8 cellular contexts compared by ENCODE assay signal in genomic region chr6:159978291-159979135, GRCh38. TPM values are rescaled to one million over a fixed set of nuclear protein-coding genes. Genes with fewer than 3 reads are reported as not detected.
DNase-seq lines count a peak whose midpoint lies in the region; ATAC-seq lines count a peak whose summit lies in the region.

No MANE protein-coding gene starts in this region.

- intact Hi-C loops in posterior vena cava (cut with DNase I), result loop anchor here (5.0 to 10.0 kb wide), 2 partner anchors 59 to 66 kb away; no protein-coding TSS in a partner anchor

- peak overlapping the region in 1 of 2 donors; percentile 16 for H3K9ac ChIP-seq in mucosa of rectum (ENCODE audit: low read depth in 1 of 2, low read length in 2 of 2)

- H3K27me3 ChIP-seq in mucosa of rectum (ENCODE audit: control insufficient read depth in 2 of 2, insufficient read depth in 2 of 2, low read length in 2 of 2), result no peaks in the 10 kb centered on the region

- H3K36me3 Mint-ChIP-seq in activated naive CD4-positive, alpha-beta T cell treated with anti-CD3 and anti-CD28 coated beads, Interleukin-2, amount 50 U/mL, for 72 hours, result peaks cover 6 to 16% of the 10 kb centered on the region in 2 donors

- no peaks in the 10 kb centered on the region for H3K9me3 ChIP-seq in mucosa of rectum (ENCODE audit: control insufficient read depth in 2 of 2, low read length in 2 of 2)

- H3K4me1 ChIP-seq in mucosa of rectum (ENCODE audit: control insufficient read depth in 2 of 2, insufficient read depth in 2 of 2, low read length in 2 of 2), result peaks cover 40 to 53% of the 10 kb centered on the region in 2 donors

- H3K4me3 ChIP-seq in GM08714 (ENCODE audit: low read length) (peak overlapping the region; percentile 31; the same call in 1 of the 2 replicates), mucosa of rectum (ENCODE audit: low read length in 2 of 2) (no peak overlapping the region)

- ATAC-seq in GM19438 (IDR thresholded peaks at IDR 0.05; ENCODE audit: low read depth, unreplicated experiment), result peak; percentile 8
- ATAC-seq in activated naive CD4-positive, alpha-beta T cell treated with anti-CD3 and anti-CD28 coated beads, Interleukin-2, amount 50 U/mL, for 72 hours, result peak; percentile 42 to 69

- peak overlapping the region; percentile 28 to 45 for H3K27ac ChIP-seq in mucosa of rectum (ENCODE audit: low read depth in 2 of 2, low read length in 2 of 2)

- H3K9me3 Mint-ChIP-seq in activated naive CD4-positive, alpha-beta T cell treated with anti-CD3 and anti-CD28 coated beads, Interleukin-2, amount 50 U/mL, for 72 hours, result no peaks in the 10 kb centered on the region

- H3K27ac Mint-ChIP-seq in activated naive CD4-positive, alpha-beta T cell treated with anti-CD3 and anti-CD28 coated beads, Interleukin-2, amount 50 U/mL, for 72 hours, result peak overlapping the region; percentile 93

- no peaks in the 10 kb centered on the region for H3K36me3 ChIP-seq in mucosa of rectum (ENCODE audit: control insufficient read depth in 2 of 2, insufficient read depth in 2 of 2, low read length in 2 of 2)

- DNase-seq in HT-29 (ENCODE audit: low spot score), result peak; percentile 13
- DNase-seq in activated naive CD4-positive, alpha-beta T cell treated with anti-CD3 and anti-CD28 coated beads, Interleukin-2, amount 50 U/mL, for 72 hours (ENCODE audit: low spot score in 2 of 2), result peak in 1 of 2 donors; percentile 77
- no peak for DNase-seq in effector CD4-positive, alpha-beta T cell
- no peak for DNase-seq in posterior vena cava (ENCODE audit: low spot score)
- no peak for DNase-seq in NCI-H1048 (lab: John Stamatoyannopoulos, UW)

RNA-seq across cellular contexts. Expression of gene IGF2R, which starts 9.6 kb away (rescaled TPM):
- total RNA-seq in HT-29 (2014; rRNA removed; shearing (Covaris generic)), result 37.7 and 51.2 TPM in 2 replicates
- total RNA-seq in activated naive CD4-positive, alpha-beta T cell treated with anti-CD3 and anti-CD28 coated beads, Interleukin-2, amount 50 U/mL, for 72 hours, result 100 to 1,000 TPM in 1 of 2 donors, 10 to 100 TPM in 1; 73.8 to 105 TPM
- 10 to 100 TPM; 62.7 to 71.8 TPM for total RNA-seq in posterior vena cava
